1 cellular context compared by ENCODE assay signal in genomic region chr1:2545754-2546514, GRCh38.
TF ChIP-seq lines count a peak whose summit lies in the region.

No MANE protein-coding gene starts in this region.

TF ChIP-seq in K562, 482 proteins besides CTCF, POLR2A, EP300 and RAD21 (continued from another document and continues in another):
- TF ChIP-seq ZNF277 (CRISPR knock-in tag; IDR thresholded peaks at IDR 0.05; ENCODE audit: borderline replicate concordance) (no peak), MYC (IDR thresholded peaks at IDR 0.05; ENCODE audit: low read depth, low read length) (peak; percentile 68), MYC (CRISPR knock-in tag; IDR thresholded peaks at IDR 0.05; ENCODE audit: borderline replicate concordance, low read depth) (no peak), SMARCA4 (IDR thresholded peaks at IDR 0.05) (no peak), ZBTB12 (CRISPR knock-in tag; IDR thresholded peaks at IDR 0.05) (no peak), RBM34 (IDR thresholded peaks at IDR 0.05; ENCODE audit: borderline replicate concordance, insufficient read depth, low read length) (no peak), ZNF785 (CRISPR knock-in tag; IDR thresholded peaks at IDR 0.05) (no peak), JUN (IDR thresholded peaks at IDR 0.05; ENCODE audit: borderline replicate concordance, low read depth, low read length) (no peak), JUN (CRISPR knock-in tag; IDR thresholded peaks at IDR 0.05; ENCODE audit: borderline replicate concordance) (no peak), HNRNPLL (IDR thresholded peaks at IDR 0.05; ENCODE audit: low read depth, low read length, poor library complexity, severe bottlenecking) (peak; percentile 96), HMG20B (CRISPR knock-in tag; IDR thresholded peaks at IDR 0.05) (no peak), ZNF668 (CRISPR knock-in tag; IDR thresholded peaks at IDR 0.05) (no peak), CBX1 (IDR thresholded peaks at IDR 0.05; ENCODE audit: low read depth) (peak; percentile 54; the same call in 1 of the 2 replicates), TRIM25 (IDR thresholded peaks at IDR 0.05; ENCODE audit: borderline replicate concordance) (no peak), ZNF551 (CRISPR knock-in tag; IDR thresholded peaks at IDR 0.05) (no peak), DPF2 (IDR thresholded peaks at IDR 0.05) (no peak), NFRKB (IDR thresholded peaks at IDR 0.05; ENCODE audit: low read depth) (no peak), PBX2 (CRISPR knock-in tag; IDR thresholded peaks at IDR 0.05; ENCODE audit: low read depth) (0 out of 2 replicates have a peak, but pooled peaks have one; percentile 4), PBX2 (tag; conservative IDR thresholded peaks at IDR 0.05; ENCODE audit: low read depth) (no peak), ZNF274 (IDR thresholded peaks at IDR 0.05; ENCODE audit: borderline replicate concordance, low read depth, low read length) (no peak), GTF2A2 (tag; IDR thresholded peaks at IDR 0.05) (no peak), ZNF511 (CRISPR knock-in tag; IDR thresholded peaks at IDR 0.05) (no peak), RFX5 (IDR thresholded peaks at IDR 0.05; ENCODE audit: low read depth, low read length) (no peak), RBM14 (IDR thresholded peaks at IDR 0.05; ENCODE audit: borderline replicate concordance, insufficient read depth, low read depth, low read length) (no peak), MTA1 (IDR thresholded peaks at IDR 0.05; ENCODE audit: borderline replicate concordance) (no peak), HES1 (IDR thresholded peaks at IDR 0.05; ENCODE audit: low read depth) (no peak), ZNF408 (CRISPR knock-in tag; IDR thresholded peaks at IDR 0.05; ENCODE audit: low read depth) (no peak), GMEB1 (CRISPR knock-in tag; IDR thresholded peaks at IDR 0.05) (0 out of 2 replicates have a peak, but pooled peaks have one; percentile 11), LARP7 (IDR thresholded peaks at IDR 0.05) (no peak), PURB (CRISPR knock-in tag; IDR thresholded peaks at IDR 0.05; ENCODE audit: low read depth) (no peak), ZNF518B (CRISPR knock-in tag; IDR thresholded peaks at IDR 0.05) (no peak), AFF4 (CRISPR knock-in tag; IDR thresholded peaks at IDR 0.05) (0 out of 2 replicates have a peak, but pooled peaks have one; percentile 67), GABPA (tag; conservative IDR thresholded peaks at IDR 0.05; ENCODE audit: low read depth) (no peak), RERE (CRISPR knock-in tag; IDR thresholded peaks at IDR 0.05; ENCODE audit: borderline replicate concordance) (0 out of 2 replicates have a peak, but pooled peaks have one; percentile 13)
